ENCODE assay signal across 7 cellular contexts in the genomic region with DNA sequence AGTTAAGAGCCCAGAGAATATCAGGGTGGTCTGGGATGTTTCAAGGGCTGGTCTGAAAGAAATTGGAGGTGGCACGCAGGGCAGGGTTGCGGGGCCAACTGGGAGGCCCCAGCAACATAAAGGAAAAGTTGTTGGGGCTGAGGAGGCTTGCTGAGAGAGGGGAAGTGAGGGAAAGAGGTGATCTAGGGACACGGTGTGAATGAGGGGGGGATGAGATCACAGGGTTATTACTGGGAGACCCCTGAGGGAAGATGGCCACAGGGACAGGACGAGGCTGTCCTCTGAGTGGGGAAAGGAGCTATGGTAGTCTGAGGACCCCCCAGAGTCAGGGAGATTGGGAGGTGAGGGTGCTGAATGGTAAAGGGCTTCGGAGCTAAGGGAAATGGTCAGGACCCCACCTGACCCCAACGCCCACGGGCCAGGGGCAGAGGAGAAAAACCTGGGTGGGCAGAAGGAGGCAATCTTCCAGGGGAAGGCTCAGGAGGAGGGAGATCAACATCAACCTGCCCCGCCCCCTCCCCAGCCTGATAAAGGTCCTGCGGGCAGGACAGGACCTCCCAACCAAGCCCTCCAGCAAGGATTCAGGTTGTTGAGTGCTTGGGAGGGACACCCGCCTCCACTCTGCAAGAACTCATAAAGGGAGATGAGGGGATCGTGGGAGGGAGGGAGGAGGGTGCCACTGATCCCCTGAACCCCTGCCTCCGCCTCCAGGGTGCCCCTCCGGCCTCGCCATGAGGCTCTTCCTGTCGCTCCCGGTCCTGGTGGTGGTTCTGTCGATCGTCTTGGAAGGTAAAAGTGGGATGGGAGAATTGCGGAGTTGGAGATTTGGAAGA. TPM values are rescaled to one million over a fixed set of nuclear protein-coding genes. Genes with fewer than 3 reads are reported as not detected.
DNase-seq lines count a peak whose midpoint lies in the region; ATAC-seq and TF ChIP-seq lines count a peak whose summit lies in the region.
"Not testable (repeated sequence)": the region's sequence is repeated elsewhere in the genome, so short reads cannot be mapped to it uniquely, and the experiment has no call there.
"Had no signal": no experiment of that assay in that cellular context is flagged by ENCODE, and none has a peak within 500 bp of the region (broad histone marks: within the 10 kb centered on the region; RNA-seq: fewer than 3 reads in every experiment).

No MANE protein-coding gene starts in this region.

- H3K27me3 ChIP-seq in BLaER1 treated with 17β-estradiol and CSF1 and Interleukin-3, amounts not matched to agents 10 nM and 100 nM; left lung: not testable (repeated sequence)

- H3K9ac ChIP-seq in BLaER1 treated with 17β-estradiol and CSF1 and Interleukin-3, amounts not matched to agents 10 nM and 100 nM = peak overlapping the region in 9 of 11 experiments; percentile 11 to 71 (median 65); a peak in 15 of 22 replicates

- H4K20me1 ChIP-seq in BLaER1 treated with 17β-estradiol and CSF1 and Interleukin-3, amounts not matched to agents 10 nM and 100 nM = not testable (repeated sequence)

- not testable (repeated sequence) for H3K9me3 Mint-ChIP-seq in IgD-negative memory B cell; activated T-cell treated with anti-CD3 and anti-CD28 coated beads, Interleukin-2, amount 50 U/mL, for 72 hours

- intact Hi-C loops in left lung (cut with DNase I) = not testable (repeated sequence)

- not testable (repeated sequence) for H3K4me1 Mint-ChIP-seq in IgD-negative memory B cell
- peaks cover 13% of the 10 kb centered on the region for H3K4me1 Mint-ChIP-seq in activated T-cell treated with anti-CD3 and anti-CD28 coated beads, Interleukin-2, amount 50 U/mL, for 72 hours (ENCODE audit: low read depth)

- ATAC-seq in activated T-cell treated with anti-CD3 and anti-CD28 coated beads, Interleukin-2, amount 50 U/mL, for 72 hours (replicated peaks in 1 of 2) = peak; percentile 7 to 19
- peak; percentile 10 for ATAC-seq in left lung

- H3K4me3 ChIP-seq in BLaER1 treated with 17β-estradiol and CSF1 and Interleukin-3, amounts not matched to agents 10 nM and 100 nM = peak overlapping the region in 6 of 10 experiments; percentile 5 to 56 (median 24); a peak in 7 of 20 replicates
- H3K4me3 ChIP-seq in epithelial cell of proximal tubule (ENCODE audit: low read depth, low read length) (peak overlapping the region; percentile 30), retinal pigment epithelial cell (ENCODE audit: low read length) (peak overlapping the region; percentile 22)
- not testable (repeated sequence) for H3K4me3 ChIP-seq in left lung

- peak overlapping the region in 3 of 4 donors; percentile 23 to 91 (median 75) for H3K4me3 Mint-ChIP-seq in IgD-negative memory B cell
- peak overlapping the region; percentile 71 to 81 for H3K4me3 Mint-ChIP-seq in activated T-cell treated with anti-CD3 and anti-CD28 coated beads, Interleukin-2, amount 50 U/mL, for 72 hours

- H3K9me3 ChIP-seq in BLaER1 treated with 17β-estradiol and CSF1 and Interleukin-3, amounts not matched to agents 10 nM and 100 nM (replicated peaks in 1 of 11); left lung: not testable (repeated sequence)

- DNase-seq in activated T-cell treated with anti-CD3 and anti-CD28 coated beads, Interleukin-2, amount 50 U/mL, for 72 hours; epithelial cell of proximal tubule (ENCODE audit: low read depth); left lung; retinal pigment epithelial cell (ENCODE audit: low read depth): not testable (repeated sequence)

- H3K36me3 ChIP-seq in BLaER1 treated with 17β-estradiol and CSF1 and Interleukin-3, amounts not matched to agents 10 nM and 100 nM; left lung: not testable (repeated sequence)

- peaks cover 49 to 85% (median 60%) of the 10 kb centered on the region in 10 experiments for H3K4me1 ChIP-seq in BLaER1 treated with 17β-estradiol and CSF1 and Interleukin-3, amounts not matched to agents 10 nM and 100 nM
- peaks cover 4 to 29% of the 10 kb centered on the region in 2 donors for H3K4me1 ChIP-seq in left lung

- H3K36me3 Mint-ChIP-seq in IgD-negative memory B cell; activated T-cell treated with anti-CD3 and anti-CD28 coated beads, Interleukin-2, amount 50 U/mL, for 72 hours (ENCODE audit: insufficient read depth in 2 of 2): not testable (repeated sequence)

- H3K4me2 ChIP-seq in BLaER1 treated with 17β-estradiol and CSF1 and Interleukin-3, amounts not matched to agents 10 nM and 100 nM = peak overlapping the region; percentile 69 to 96 (median 87)

- TF ChIP-seq CTCF in epithelial cell of proximal tubule (conservative IDR thresholded peaks at IDR 0.05; ENCODE audit: low read depth, low read length); left lung (IDR thresholded peaks at IDR 0.05); retinal pigment epithelial cell (conservative IDR thresholded peaks at IDR 0.05; ENCODE audit: low read depth, low read length): not testable (repeated sequence)

- H3K27me3 Mint-ChIP-seq in IgD-negative memory B cell = peaks cover 20% of the 10 kb centered on the region
- peaks cover 24% of the 10 kb centered on the region for H3K27me3 Mint-ChIP-seq in activated T-cell treated with anti-CD3 and anti-CD28 coated beads, Interleukin-2, amount 50 U/mL, for 72 hours (ENCODE audit: low read depth)

- H3K27ac Mint-ChIP-seq in IgD-negative memory B cell = peak overlapping the region in 2 of 3 donors; percentile 22 to 86
- H3K27ac Mint-ChIP-seq in activated T-cell treated with anti-CD3 and anti-CD28 coated beads, Interleukin-2, amount 50 U/mL, for 72 hours = not testable (repeated sequence)

- peak overlapping the region; percentile 57 to 84 (median 78); a peak in 20 of 22 replicates for H3K27ac ChIP-seq in BLaER1 treated with 17β-estradiol and CSF1 and Interleukin-3, amounts not matched to agents 10 nM and 100 nM
- H3K27ac ChIP-seq in left lung = peak overlapping the region in 1 of 2 donors; percentile 19

RNA-seq across cellular contexts. Expression of a gene that starts 12.1 kb away (rescaled TPM):
- polyA plus RNA-seq in IgD-negative memory B cell = not detected
- total RNA-seq in activated T-cell treated with anti-CD3 and anti-CD28 coated beads, Interleukin-2, amount 50 U/mL, for 72 hours = not detected
- total RNA-seq in epithelial cell of proximal tubule (11.4 and 12.3 TPM in 2 replicates), left lung (100 to 1,000 TPM; 248 to 569 TPM)
- total RNA-seq: T-helper 2 cell treated with Interferon-gamma antibody and Interleukin-4, amounts not matched to agents 100 ng/mL and 5 ng/mL, for 36 hours had no signal

RNA-seq across cellular contexts. Expression of a gene that starts 15.6 kb away (rescaled TPM):
- not detected for polyA plus RNA-seq in IgD-negative memory B cell
- total RNA-seq in activated T-cell treated with anti-CD3 and anti-CD28 coated beads, Interleukin-2, amount 50 U/mL, for 72 hours = not detected
- not detected in 2 replicates for total RNA-seq in epithelial cell of proximal tubule
- not detected for total RNA-seq in left lung
- total RNA-seq: T-helper 2 cell treated with Interferon-gamma antibody and Interleukin-4, amounts not matched to agents 100 ng/mL and 5 ng/mL, for 36 hours had no signal

RNA-seq across cellular contexts. Expression of a gene that starts 19.4 kb away (rescaled TPM):
- not detected for polyA plus RNA-seq in IgD-negative memory B cell
- total RNA-seq in activated T-cell treated with anti-CD3 and anti-CD28 coated beads, Interleukin-2, amount 50 U/mL, for 72 hours = not detected
- total RNA-seq in epithelial cell of proximal tubule = not detected in 2 replicates
- 10 to 100 TPM; 20.2 to 27.6 TPM for total RNA-seq in left lung
- total RNA-seq: T-helper 2 cell treated with Interferon-gamma antibody and Interleukin-4, amounts not matched to agents 100 ng/mL and 5 ng/mL, for 36 hours had no signal

RNA-seq across cellular contexts. Expression of a gene that starts 20.9 kb away (rescaled TPM):
- not detected for polyA plus RNA-seq in IgD-negative memory B cell
- 1 to 10 TPM; 2.1 TPM for total RNA-seq in activated T-cell treated with anti-CD3 and anti-CD28 coated beads, Interleukin-2, amount 50 U/mL, for 72 hours
- total RNA-seq in epithelial cell of proximal tubule = 5.9 and 46.2 TPM in 2 replicates
- total RNA-seq in left lung = 100 to 1,000 TPM; 196 to 757 TPM

RNA-seq across cellular contexts. Expression of a gene that starts 28.7 kb away (rescaled TPM):
- polyA plus RNA-seq in IgD-negative memory B cell = 29.2 TPM
- 10 to 100 TPM; 44.7 to 50.0 TPM for total RNA-seq in activated T-cell treated with anti-CD3 and anti-CD28 coated beads, Interleukin-2, amount 50 U/mL, for 72 hours
- 39.6 and 56.3 TPM in 2 replicates for total RNA-seq in epithelial cell of proximal tubule
- 100 to 1,000 TPM; 113 to 118 TPM for total RNA-seq in left lung

Comparison
In these comparisons a context has a peak if more than half of its experiments do, and no peak if none do; other contexts are left out.
1. RNA of a gene that starts 12.1 kb away (total RNA-seq): 248 to 569 TPM in left lung; 11.4 to 12.3 TPM in epithelial cell of proximal tubule and not detected in activated T-cell treated with anti-CD3 and anti-CD28 coated beads, Interleukin-2, amount 50 U/mL, for 72 hours; every median in the first group is over 10 times any median in the second.
2. RNA of a gene that starts 19.4 kb away (total RNA-seq): 20.2 to 27.6 TPM in left lung; not detected in activated T-cell treated with anti-CD3 and anti-CD28 coated beads, Interleukin-2, amount 50 U/mL, for 72 hours and not detected in epithelial cell of proximal tubule; every median in the first group is over 10 times any median in the second.